ENCODE assay signal across 29 cellular contexts in genomic region chr12:109383240-109383639, GRCh38. TPM values are rescaled to one million over a fixed set of nuclear protein-coding genes. Genes with fewer than 3 reads are reported as not detected.
DNase-seq lines count a peak whose midpoint lies in the region; ATAC-seq, FAIRE-seq and TF ChIP-seq lines count a peak whose summit lies in the region.
"Had no signal": no experiment of that assay in that cellular context is flagged by ENCODE, and none has a peak within 500 bp of the region (broad histone marks: within the 10 kb centered on the region; RNA-seq: fewer than 3 reads in every experiment).

No MANE protein-coding gene starts in this region.

- intact Hi-C loops in HepG2 (cut with micrococcal nuclease; ENCODE audit: unreplicated experiment) (no loop called here), right lobe of liver (cut with DNase I) (no loop called here), K562 (cut with micrococcal nuclease) (loop anchor here (10.0 kb wide), 1 partner anchor 248 kb away; no protein-coding TSS in a partner anchor), A673 (cut with micrococcal nuclease; ENCODE audit: unreplicated experiment) (no loop called here)

- CTCF ChIA-PET in HepG2 (lab: Yijun Ruan, JAX; ENCODE audit: low intra/inter-chr PET ratio, low total read pairs), result interaction anchor here (6.4 kb wide), 1 partner anchor 119 kb away, joined by 87 read pairs; no protein-coding TSS in a partner anchor
- CTCF ChIA-PET in K562 (lab: Yijun Ruan, JAX; ENCODE audit: low intra/inter-chr PET ratio), result interaction anchor here (1.0 kb wide), 1 partner anchor 177 kb away, joined by 3 read pairs; no protein-coding TSS in a partner anchor
- CTCF ChIA-PET in A673 (lab: Charles Lee), result no interaction called here

- FAIRE-seq in HepG2 (lab: Jason Lieb, UNC) (no peak), K562 (lab: Jason Lieb, UNC) (no peak)
- FAIRE-seq: A549, GM12878, GM19239 had no signal

- H3K36me3 ChIP-seq in HepG2 (replicated peaks in 1 of 2; ENCODE audit: control insufficient read depth in 1 of 2, insufficient read depth in 2 of 2, low read length in 2 of 2) (no peaks in the 10 kb centered on the region), right lobe of liver (no peaks in the 10 kb centered on the region), K562 (ENCODE audit: control insufficient read depth, insufficient read depth, low read length) (no peaks in the 10 kb centered on the region), WERI-Rb-1 (no peaks in the 10 kb centered on the region), A673 (ENCODE audit: insufficient read depth, low read length, poor library complexity, severe bottlenecking) (no peaks in the 10 kb centered on the region)
- H3K36me3 ChIP-seq: BE2C, BLaER1 had no signal

- ATAC-seq in HepG2 (no peak), right lobe of liver (no peak), K562 (no peak)
- ATAC-seq: A549, GM12878 had no signal

- in situ Hi-C loops in HepG2 (cut with HindIII; ENCODE audit: extremely low pct_ligation_motif_present, low pct_unique_long_range_greater_than_20kb) (loop anchor here (10.0 kb wide), 1 partner anchor 248 kb away; no protein-coding TSS in a partner anchor), K562 (cut with MboI) (loop anchor here (10.0 kb wide), 1 partner anchor 268 kb away; the partner anchor contains the start of gene ACACB)

- no peak for TF ChIP-seq POLR2A in HepG2 (IDR thresholded peaks at IDR 0.05; ENCODE audit: insufficient read depth in 1 of 2, low read depth in 2 of 2, low read length in 2 of 2)
- no peak for TF ChIP-seq POLR2A in right lobe of liver (IDR thresholded peaks at IDR 0.05)
- no peak for TF ChIP-seq POLR2A in K562 (conservative IDR thresholded peaks at IDR 0.05)

- H4K20me1 ChIP-seq in HepG2 (ENCODE audit: insufficient read depth, low read length), result no peaks in the 10 kb centered on the region
- H4K20me1 ChIP-seq in K562 (replicated peaks; ENCODE audit: control insufficient read depth, insufficient read depth, low read length), result no peaks in the 10 kb centered on the region
- H4K20me1 ChIP-seq: BLaER1 had no signal

- H3K27me3 ChIP-seq in HepG2 (ENCODE audit: control insufficient read depth in 1 of 2, insufficient read depth in 2 of 2, low read length in 2 of 2) (no peaks in the 10 kb centered on the region), right lobe of liver (no peaks in the 10 kb centered on the region), K562 (ENCODE audit: control insufficient read depth in 2 of 2, insufficient read depth in 2 of 2, low read length in 2 of 2) (peaks cover 5 to 6% of the 10 kb centered on the region in 2 experiments; a peak in 2 of 5 replicates), WERI-Rb-1 (ENCODE audit: insufficient read depth, low read depth, severe bottlenecking) (no peaks in the 10 kb centered on the region), A673 (replicated peaks; ENCODE audit: insufficient read depth, low read depth, low read length, poor library complexity) (peaks cover 5% of the 10 kb centered on the region)
- H3K27me3 ChIP-seq: BLaER1 had no signal

- no peaks in the 10 kb centered on the region for H3K9me1 ChIP-seq in K562 (ENCODE audit: control insufficient read depth, insufficient read depth, low read length)

- POLR2A ChIA-PET in HepG2 (lab: Yijun Ruan, JAX), result no interaction called here
- POLR2A ChIA-PET in K562 (lab: Yijun Ruan, JAX), result no interaction called here
- POLR2A ChIA-PET in A673 (lab: Charles Lee; ENCODE audit: low non-redundant PET), result no interaction called here

- no peak for DNase-seq in HepG2 (ENCODE audit: low spot score)
- no peak for DNase-seq in right lobe of liver
- no peak for DNase-seq in K562 (ENCODE audit: extremely low read depth in 1 of 4, low spot score in 3 of 4)
- DNase-seq in WERI-Rb-1, result no peak
- no peak for DNase-seq in A673 (ENCODE audit: low spot score)
- DNase-seq: ACHN; BE2C; C1 segment of cervical spinal cord; CD4-positive, alpha-beta memory T cell; CD4-positive, CD25-positive, alpha-beta regulatory T cell; CD8-positive, alpha-beta memory T cell; COR-L47; DMS 273 treated with DMSO at 0.1 percent for 48 hours; DMS153; DMS53; DMS79; DND-41; EL; GDM1 had no signal

- H3K9me3 ChIP-seq in HepG2 (ENCODE audit: low read length) (no peaks in the 10 kb centered on the region), right lobe of liver (no peaks in the 10 kb centered on the region), K562 (replicated peaks; ENCODE audit: control insufficient read depth, insufficient read depth, low read depth, low read length) (no peaks in the 10 kb centered on the region), WERI-Rb-1 (ENCODE audit: severe bottlenecking) (no peaks in the 10 kb centered on the region), A673 (ENCODE audit: low read depth, low read length, poor library complexity, severe bottlenecking) (no peaks in the 10 kb centered on the region)
- H3K9me3 ChIP-seq: BE2C, BLaER1 had no signal

- H3K4me1 ChIP-seq in HepG2 (ENCODE audit: insufficient read depth, low read length), result peaks cover 16% of the 10 kb centered on the region
- no peaks in the 10 kb centered on the region for H3K4me1 ChIP-seq in right lobe of liver
- no peaks in the 10 kb centered on the region for H3K4me1 ChIP-seq in K562 (replicated peaks in 1 of 2; ENCODE audit: control insufficient read depth in 2 of 2, insufficient read depth in 2 of 2, low read length in 2 of 2)
- no peaks in the 10 kb centered on the region for H3K4me1 ChIP-seq in A673 (ENCODE audit: insufficient read depth, low read length, poor library complexity, severe bottlenecking)
- H3K4me1 ChIP-seq: BE2C, BLaER1 had no signal

- H2AFZ ChIP-seq in HepG2 (ENCODE audit: low read length), result no peak overlapping the region
- no peak overlapping the region for H2AFZ ChIP-seq in K562 (ENCODE audit: low read depth, low read length)

- WGBS in HepG2 (ENCODE audit: low lambda C conversion rate), result 46% methylated on average over 2 of the region's 2 CpGs
- 94% methylated on average over 2 of the region's 2 CpGs for WGBS in right lobe of liver (ENCODE audit: insufficient coverage, low coverage, low lambda C conversion rate, missing lambda C conversion rate)
- WGBS in K562 (ENCODE audit: insufficient coverage, low coverage, missing lambda C conversion rate), result 8% methylated on average over 2 of the region's 2 CpGs

- H3K4me2 ChIP-seq in HepG2 (ENCODE audit: low read depth, low read length), result no peak overlapping the region
- no peak overlapping the region for H3K4me2 ChIP-seq in K562 (ENCODE audit: insufficient read depth, low read length)
- H3K4me2 ChIP-seq: A549, BLaER1 had no signal

- no peak overlapping the region for H3K4me3 ChIP-seq in HepG2 (replicated peaks in 1 of 3; ENCODE audit: insufficient read depth in 1 of 3, low read depth in 2 of 3, low read length in 3 of 3)
- H3K4me3 ChIP-seq in right lobe of liver, result no peak overlapping the region
- H3K4me3 ChIP-seq in K562, result no peak overlapping the region
- H3K4me3 ChIP-seq in WERI-Rb-1 (ENCODE audit: low read depth, low read length), result no peak overlapping the region
- H3K4me3 ChIP-seq in A673 (ENCODE audit: low read depth, low read length, poor library complexity, severe bottlenecking), result no peak overlapping the region
- H3K4me3 ChIP-seq: A549, BLaER1, GM12878 had no signal

- no peak for TF ChIP-seq EP300 in HepG2 (IDR thresholded peaks at IDR 0.05; ENCODE audit: low read depth in 2 of 2, low read length in 2 of 2)
- TF ChIP-seq EP300 in HepG2 (CRISPR knock-in tag; IDR thresholded peaks at IDR 0.05; ENCODE audit: borderline replicate concordance), result no peak
- no peak for TF ChIP-seq EP300 in K562 (IDR thresholded peaks at IDR 0.05; ENCODE audit: low read length)

- no TSS peak for BruUV-seq in HepG2 (replicated peaks; lab: Mats Ljungman, UMichigan)
- no TSS peak for BruUV-seq in K562 (replicated peaks; lab: Mats Ljungman, UMichigan)
- no TSS peak for BruUV-seq in A673 (replicated peaks; lab: Mats Ljungman, UMichigan)

- H3K9ac ChIP-seq in HepG2 (ENCODE audit: insufficient read depth, low read depth, low read length) (no peak overlapping the region), K562 (ENCODE audit: insufficient read depth in 1 of 2, low read depth in 2 of 2, low read length in 2 of 2) (no peak overlapping the region)
- H3K9ac ChIP-seq: BLaER1 had no signal

- TF ChIP-seq RAD21 in HepG2 (CRISPR knock-in tag; IDR thresholded peaks at IDR 0.05) (no peak), K562 (CRISPR knock-in tag; conservative IDR thresholded peaks at IDR 0.05 in 1 of 2, IDR thresholded peaks at IDR 0.05 in 1 of 2) (no peak)

- H3K27ac ChIP-seq in HepG2 (ENCODE audit: extremely low read length, insufficient read depth, low read length) (no peak overlapping the region), right lobe of liver (no peak overlapping the region), K562 (ENCODE audit: extremely low read depth, low read depth, low read length) (no peak overlapping the region), WERI-Rb-1 (no peak overlapping the region), A673 (ENCODE audit: low read depth, low read length, poor library complexity, severe bottlenecking) (no peak overlapping the region)
- H3K27ac ChIP-seq: 22Rv1, A549, BLaER1 had no signal

- H3K79me2 ChIP-seq in HepG2 (ENCODE audit: insufficient read depth, low read length) (no peaks in the 10 kb centered on the region), K562 (ENCODE audit: control insufficient read depth, insufficient read depth, low read length) (no peaks in the 10 kb centered on the region)

- TF ChIP-seq CTCF in HepG2 (CRISPR knock-in tag; IDR thresholded peaks at IDR 0.05) (no peak), right lobe of liver (IDR thresholded peaks at IDR 0.05) (no peak), K562 (IDR thresholded peaks at IDR 0.05 in 2 of 3, conservative IDR thresholded peaks at IDR 0.05 in 1 of 3; ENCODE audit: insufficient read depth in 2 of 3, low read depth in 1 of 3, low read length in 3 of 3) (no peak), WERI-Rb-1 (IDR thresholded peaks at IDR 0.05; ENCODE audit: low read depth, low read length) (no peak), A673 (conservative IDR thresholded peaks at IDR 0.05; ENCODE audit: low read depth, low read length) (no peak)

RNA-seq across cellular contexts. Expression of gene MYO1H, which starts 35.5 kb away (rescaled TPM):
- not detected in 2 replicates for total RNA-seq in HepG2 (2016; rRNA removed; fragmentation: Illumina TruSeq; extraction: Trizol)
- not detected in 2 replicates for total RNA-seq in HepG2 (2016; cell fraction: cytosol; rRNA removed; fragmentation: Illumina TruSeq; extraction: Trizol; ENCODE audit: low read depth)
- total RNA-seq in HepG2 (2016; cell fraction: insoluble cytoplasmic fraction; rRNA removed; fragmentation: Illumina TruSeq; extraction: Trizol), result not detected in 2 replicates
- total RNA-seq in HepG2 (2016; cell fraction: membrane; rRNA removed; fragmentation: Illumina TruSeq; extraction: Trizol), result not detected in 2 replicates
- not detected in 2 replicates for total RNA-seq in HepG2 (2016; cell fraction: nucleus; rRNA removed; fragmentation: Illumina TruSeq; extraction: Trizol)
- not detected in 2 replicates for polyA plus RNA-seq in HepG2 (2011; rRNA removed)
- not detected in 2 replicates for polyA plus RNA-seq in HepG2 (2011; cell fraction: cytosol; rRNA removed)
- not detected in 2 replicates for polyA plus RNA-seq in HepG2 (2011; cell fraction: nucleus; rRNA removed)
- polyA plus RNA-seq in HepG2 (2012), result not detected in 2 replicates
- polyA plus RNA-seq in HepG2 (2016; cell fraction: cytosol; fragmentation: Illumina TruSeq; extraction: Trizol; ENCODE audit: low read depth), result not detected in 2 replicates
- not detected in 2 replicates for polyA plus RNA-seq in HepG2 (2016; cell fraction: insoluble cytoplasmic fraction; fragmentation: Illumina TruSeq; extraction: Trizol; ENCODE audit: low read depth)
- polyA plus RNA-seq in HepG2 (2016; cell fraction: membrane; fragmentation: Illumina TruSeq; extraction: Trizol; ENCODE audit: low read depth), result not detected in 2 replicates
- not detected in 2 replicates for polyA plus RNA-seq in HepG2 (2016; cell fraction: nucleus; fragmentation: Illumina TruSeq; extraction: Trizol; ENCODE audit: insufficient read depth, low read depth)
- polyA minus RNA-seq in HepG2 (2011; rRNA and poly(A)+ RNA removed; ENCODE audit: low replicate concordance), result not detected in 2 replicates
- polyA minus RNA-seq in HepG2 (2011; cell fraction: cytosol; rRNA and poly(A)+ RNA removed), result not detected in 2 replicates
- polyA minus RNA-seq in HepG2 (2011; cell fraction: nucleus; rRNA and poly(A)+ RNA removed), result not detected in 2 replicates
- total RNA-seq in right lobe of liver, result not detected
- not detected in 2 replicates for total RNA-seq in K562 (2011; cell fraction: chromatin; rRNA removed; ENCODE audit: low replicate concordance)
- not detected in 2 replicates for total RNA-seq in K562 (2011; cell fraction: nucleolus; rRNA removed)
- 0.44 TPM in 1 of 2 replicates, not detected in the other for total RNA-seq in K562 (2011; cell fraction: nucleoplasm; rRNA removed)
- total RNA-seq in K562 (2014; rRNA removed), result not detected in 2 replicates
- total RNA-seq in K562 (2014; rRNA removed; fragmentation: Illumina TruSeq; extraction: Trizol), result not detected in 2 replicates
- total RNA-seq in K562 (2015; rRNA removed; fragmentation: Illumina TruSeq; extraction: Trizol), result not detected in 2 replicates
- total RNA-seq in K562 (2021), result not detected in 2 replicates
- not detected in 2 replicates for polyA plus RNA-seq in K562 (2011; rRNA removed)
- polyA plus RNA-seq in K562 (2011; cell fraction: cytosol; rRNA removed), result not detected in 2 replicates
- not detected in 2 replicates for polyA plus RNA-seq in K562 (2011; cell fraction: nucleus; rRNA removed)
- polyA plus RNA-seq in K562 (2012), result 0.01 TPM in 1 of 2 replicates, not detected in the other
- polyA plus RNA-seq in K562 (2014; fragmentation: Illumina TruSeq; extraction: Trizol), result not detected in 2 replicates
- not detected for polyA plus RNA-seq in K562 (2014; fragmentation: Nextera tagmentation; extraction: Ambion mirVana)
- polyA plus RNA-seq in K562 (2014; rRNA removed), result not detected in 2 replicates
- not detected in 2 replicates for polyA minus RNA-seq in K562 (2011; rRNA and poly(A)+ RNA removed)
- not detected in 2 replicates for polyA minus RNA-seq in K562 (2011; cell fraction: cytosol; rRNA and poly(A)+ RNA removed)
- not detected in 2 replicates for polyA minus RNA-seq in K562 (2011; cell fraction: nucleus; rRNA and poly(A)+ RNA removed)
- total RNA-seq in A673 (2021), result not detected in 2 replicates
- total RNA-seq: A172; CD4-positive, alpha-beta memory T cell; CD4-positive, CD25-positive, alpha-beta regulatory T cell; CD8-positive, alpha-beta memory T cell; Daoy; G401; GM12878 had no signal
- polyA plus RNA-seq: A549; AG04450; CD14-positive monocyte; CD4-positive, alpha-beta memory T cell; CD8-positive, alpha-beta memory T cell had no signal

Comparison
In these comparisons a context has a peak if more than half of its experiments do, and no peak if none do; other contexts are left out.
1. Of the 241 proteins assayed by ChIP-seq in both HepG2 and K562: peak only in HepG2: none; only in K562: none; in both: ZNF12; in neither: 240.